11 cellular contexts compared by ENCODE assay signal in the genomic region with DNA sequence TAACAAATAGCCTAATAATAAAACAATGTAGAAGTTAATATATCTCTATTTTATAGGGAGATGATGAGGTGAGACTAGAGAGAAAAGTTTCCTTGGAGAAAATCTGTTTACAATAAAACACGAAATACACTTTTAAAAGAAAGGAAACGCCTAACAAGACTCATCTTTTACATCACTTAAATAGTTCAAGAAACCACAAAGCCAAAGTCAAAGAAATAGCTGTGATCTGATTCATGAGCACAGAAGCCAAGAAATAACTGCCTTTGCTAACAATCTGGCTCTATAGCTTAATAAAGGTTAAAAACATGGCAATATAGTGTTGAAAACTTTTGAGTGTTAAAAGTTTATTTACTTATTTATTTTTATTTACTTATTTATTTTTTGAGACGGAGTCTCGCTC.
A peak's percentile ranks its signal among the peaks of the same experiment; 100 is the strongest.
DNase-seq lines count a peak whose midpoint lies in the region; ATAC-seq and TF ChIP-seq lines count a peak whose summit lies in the region.
"Had no signal": no experiment of that assay in that cellular context is flagged by ENCODE, and none has a peak within 500 bp of the region (broad histone marks: within the 10 kb centered on the region; RNA-seq: fewer than 3 reads in every experiment).

No MANE protein-coding gene starts in this region.

- peak overlapping the region in 1 of 2 donors; percentile 75 for H3K27ac ChIP-seq in thoracic aorta

- H3K4me1 Mint-ChIP-seq in activated T-cell treated with anti-CD3 and anti-CD28 coated beads, Interleukin-2, amount 50 U/mL, for 24 hours (ENCODE audit: low read depth) = peaks cover 44% of the 10 kb centered on the region

- peaks cover 10% of the 10 kb centered on the region for H3K36me3 Mint-ChIP-seq in activated T-cell treated with anti-CD3 and anti-CD28 coated beads, Interleukin-2, amount 50 U/mL, for 24 hours (ENCODE audit: low read depth)

- ATAC-seq in SK-N-SH treated with all-trans-retinoic acid at 6 μM for 48 hours (peak; percentile 79), thoracic aorta (ENCODE audit: insufficient number of reproducible peaks, low FRiP score, low read depth) (no peak), GM19035 (IDR thresholded peaks at IDR 0.05; ENCODE audit: unreplicated experiment) (no peak)

- H3K4me1 ChIP-seq in thoracic aorta (ENCODE audit: control insufficient read depth in 1 of 2, low read depth in 2 of 2) = peaks cover 17 to 19% of the 10 kb centered on the region in 2 donors
- H3K4me1 ChIP-seq: BE2C had no signal

- DNase-seq in activated T-cell treated with anti-CD3 and anti-CD28 coated beads, Interleukin-2, amount 50 U/mL, for 24 hours = no peak
- DNase-seq in activated T-cell treated with anti-CD3 and anti-CD28 coated beads, Interleukin-2, amount 50 U/mL, for 1 hour = no peak
- DNase-seq in fibroblast of villous mesenchyme (ENCODE audit: low read depth) (peak; percentile 96), thoracic aorta (ENCODE audit: low spot score) (no peak), NCI-H1105 treated with DMSO at 0.1 percent for 48 hours (lab: John Stamatoyannopoulos, UW) (no peak), erythroblast (lab: John Stamatoyannopoulos, UW) (no peak)
- DNase-seq: BE2C had no signal

- no peaks in the 10 kb centered on the region for H3K36me3 ChIP-seq in thoracic aorta

- H3K9me3 Mint-ChIP-seq in activated T-cell treated with anti-CD3 and anti-CD28 coated beads, Interleukin-2, amount 50 U/mL, for 24 hours = no peaks in the 10 kb centered on the region

- no peaks in the 10 kb centered on the region for H3K9me3 ChIP-seq in thoracic aorta
- H3K9me3 ChIP-seq: BE2C had no signal

- no peaks in the 10 kb centered on the region for H3K27me3 ChIP-seq in thoracic aorta (replicated peaks; ENCODE audit: insufficient read depth)
- H3K27me3 ChIP-seq: BE2C had no signal

- TF ChIP-seq POLR2A in erythroblast (IDR thresholded peaks at IDR 0.05; ENCODE audit: low read length) = no peak

- H3K4me3 ChIP-seq in fibroblast of villous mesenchyme (ENCODE audit: low read depth, low read length) = peak overlapping the region; percentile 80
- H3K4me3 ChIP-seq in thoracic aorta = peak overlapping the region; percentile 72

- H3K27me3 Mint-ChIP-seq in activated T-cell treated with anti-CD3 and anti-CD28 coated beads, Interleukin-2, amount 50 U/mL, for 24 hours = no peaks in the 10 kb centered on the region
- H3K27me3 Mint-ChIP-seq: brain had no signal

- H3K27ac Mint-ChIP-seq in activated T-cell treated with anti-CD3 and anti-CD28 coated beads, Interleukin-2, amount 50 U/mL, for 24 hours = peak overlapping the region; percentile 69

- no peak overlapping the region for H3K4me3 Mint-ChIP-seq in activated T-cell treated with anti-CD3 and anti-CD28 coated beads, Interleukin-2, amount 50 U/mL, for 24 hours
- H3K4me3 Mint-ChIP-seq: mesothelial cell of epicardium had no signal

- TF ChIP-seq CTCF in fibroblast of villous mesenchyme (IDR thresholded peaks at IDR 0.05; ENCODE audit: insufficient read depth, low read depth, low read length) (no peak), thoracic aorta (IDR thresholded peaks at IDR 0.05) (no peak)

TF ChIP-seq in SK-N-SH treated with all-trans-retinoic acid at 6 μM for 48 hours, 23 proteins besides CTCF, POLR2A, EP300 and RAD21:
- TF ChIP-seq TOX (CRISPR knock-in tag; IDR thresholded peaks at IDR 0.05; ENCODE audit: borderline replicate concordance) (peak; percentile 87), GLIS3 (CRISPR knock-in tag; IDR thresholded peaks at IDR 0.05) (no peak)
